ENCODE assay signal across 14 cellular contexts in the genomic region with DNA sequence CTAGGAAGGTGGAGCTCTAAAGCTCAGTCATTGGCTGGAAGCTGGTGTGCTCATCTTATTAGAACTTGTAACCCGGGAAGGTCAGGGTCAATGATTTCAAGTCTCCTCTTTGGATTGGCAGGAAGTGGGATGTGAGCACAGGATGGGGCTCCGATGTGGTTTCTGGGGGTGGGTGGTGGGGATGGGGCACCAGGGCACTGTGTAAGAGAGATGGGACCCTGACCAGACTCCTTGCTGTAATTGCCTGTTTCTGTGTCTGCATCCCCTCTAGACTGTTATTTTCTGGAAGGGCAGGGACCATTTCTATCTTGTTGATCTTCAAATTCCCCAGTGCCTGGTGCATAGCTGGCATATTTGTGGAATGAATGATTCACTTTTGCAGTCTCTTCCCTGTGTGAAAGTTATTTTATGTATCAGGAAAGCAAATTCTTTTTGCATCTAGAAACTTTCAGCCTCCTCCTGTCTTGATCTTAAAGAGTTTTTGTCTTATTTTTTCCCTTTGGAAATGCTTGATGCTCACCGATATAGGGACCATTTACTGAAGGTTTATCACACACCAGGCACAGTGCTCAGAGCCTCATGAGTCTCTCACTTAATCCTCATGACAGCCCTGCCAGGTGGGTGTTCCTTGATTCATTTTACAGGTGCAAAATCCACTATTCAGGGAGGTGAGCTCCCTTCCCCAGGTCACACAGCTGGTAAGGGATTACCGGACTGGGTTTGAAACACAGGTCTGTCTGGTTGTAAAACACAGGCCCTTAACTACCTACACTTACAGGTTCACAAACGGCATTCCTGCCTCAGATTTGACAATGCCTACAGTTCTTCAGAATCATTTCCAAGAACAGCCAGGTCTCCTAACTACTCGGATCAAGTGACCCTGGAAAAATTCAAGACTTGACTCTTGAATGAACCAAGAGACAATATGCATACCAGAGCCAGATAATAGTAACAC.
A peak's percentile ranks its signal among the peaks of the same experiment; 100 is the strongest.
DNase-seq lines count a peak whose midpoint lies in the region; FAIRE-seq and TF ChIP-seq lines count a peak whose summit lies in the region.
"Had no signal": no experiment of that assay in that cellular context is flagged by ENCODE, and none has a peak within 500 bp of the region (broad histone marks: within the 10 kb centered on the region; RNA-seq: fewer than 3 reads in every experiment).

No MANE protein-coding gene starts in this region.

- no peak for TF ChIP-seq POLR2A in spleen (IDR thresholded peaks at IDR 0.05)

- no peak overlapping the region for H3K27ac ChIP-seq in spleen
- H3K27ac ChIP-seq: neutrophil had no signal

- WGBS in spleen, 5 donors, result 69 to 76% (median 74%) methylated on average over 6 of the region's 6 CpGs

- no peaks in the 10 kb centered on the region for H3K4me1 ChIP-seq in spleen

- intact Hi-C loops in spleen (cut with DNase I; ENCODE audit: low total_unique reads), result no loop called here

- H3K27me3 ChIP-seq in MG63 (no peaks in the 10 kb centered on the region), bronchial epithelial cell (ENCODE audit: control insufficient read depth, insufficient read depth, low read length) (no peaks in the 10 kb centered on the region), spleen (replicated peaks in 1 of 7) (no peaks in the 10 kb centered on the region)
- H3K27me3 ChIP-seq: neutrophil had no signal

- H3K36me3 ChIP-seq in MG63, result no peaks in the 10 kb centered on the region
- H3K36me3 ChIP-seq in bronchial epithelial cell (ENCODE audit: control insufficient read depth, insufficient read depth, low read length), result no peaks in the 10 kb centered on the region
- no peaks in the 10 kb centered on the region for H3K36me3 ChIP-seq in spleen
- H3K36me3 ChIP-seq: neutrophil had no signal

- peak; percentile 67 for DNase-seq in AG20443 (ENCODE audit: low spot score)
- DNase-seq in MG63, result peak; percentile 31
- peak; percentile 14 for DNase-seq in bronchial epithelial cell (ENCODE audit: low read depth)
- peak; percentile 69 for DNase-seq in myocyte (ENCODE audit: low read depth)
- DNase-seq in spleen, result no peak
- DNase-seq in cerebellar nuclear complex (lab: John Stamatoyannopoulos, UW), result no peak
- no peak for DNase-seq in hippocampal formation (lab: John Stamatoyannopoulos, UW)
- no peak for DNase-seq in NCI-H345 treated with DMSO at 0.1 percent for 48 hours (lab: John Stamatoyannopoulos, UW; ENCODE audit: unreplicated experiment)
- DNase-seq: CD4-positive, alpha-beta T cell; left colon; NCI-H1092 treated with DMSO at 0.1 percent for 48 hours; NCI-H82; stimulated activated CD4-positive, alpha-beta T cell treated with anti-CD3 and anti-CD28 coated beads, Interleukin-4, amount 100 ng/mL, for 24 hours had no signal

- TF ChIP-seq CTCF in bronchial epithelial cell (IDR thresholded peaks at IDR 0.05; ENCODE audit: insufficient read depth, low read length, severe bottlenecking) (no peak), spleen (IDR thresholded peaks at IDR 0.05 in 8 of 11, conservative IDR thresholded peaks at IDR 0.05 in 3 of 11) (no peak)

- FAIRE-seq in bronchial epithelial cell (lab: Jason Lieb, UNC), result no peak

- H3K4me3 ChIP-seq in MG63, result no peak overlapping the region
- H3K4me3 ChIP-seq in bronchial epithelial cell (ENCODE audit: low read depth, low read length), result no peak overlapping the region
- no peak overlapping the region for H3K4me3 ChIP-seq in spleen

- no peaks in the 10 kb centered on the region for H3K9me3 ChIP-seq in MG63
- peaks cover 0 to 7% (median 2%) of the 10 kb centered on the region in 8 donors for H3K9me3 ChIP-seq in spleen
- H3K9me3 ChIP-seq: neutrophil had no signal

Comparison
In these comparisons a context has a peak if more than half of its experiments do, and no peak if none do; other contexts are left out.
1. DNase-seq: peak in AG20443 (single experiment), MG63 (single experiment), bronchial epithelial cell (single experiment) and myocyte (single experiment); none in spleen (single experiment), cerebellar nuclear complex (0 of 2), hippocampal formation (0 of 2) and NCI-H345 treated with DMSO at 0.1 percent for 48 hours (single experiment).